8 cellular contexts compared by ENCODE assay signal in genomic region chr12:49061916-49062315, GRCh38. TPM values are rescaled to one million over a fixed set of nuclear protein-coding genes. Genes with fewer than 3 reads are reported as not detected.
DNase-seq lines count a peak whose midpoint lies in the region; ATAC-seq and TF ChIP-seq lines count a peak whose summit lies in the region.
"Not testable (repeated sequence)": the region's sequence is repeated elsewhere in the genome, so short reads cannot be mapped to it uniquely, and the experiment has no call there.

No MANE protein-coding gene starts in this region.

- H3K4me2 ChIP-seq in BLaER1 treated with 17β-estradiol and CSF1 and Interleukin-3, amounts not matched to agents 10 nM and 100 nM = peak overlapping the region; percentile 87 to 99 (median 95); a peak in 21 of 22 replicates
- peak overlapping the region; percentile 100 for H3K4me2 ChIP-seq in PC-9

- CTCF ChIA-PET in PC-9 (lab: Charles Lee) = not testable (repeated sequence)
- CTCF ChIA-PET in activated CD8-positive, alpha-beta T cell treated with anti-CD3 and anti-CD28 coated beads for 36 hours (lab: Charles Lee) = interaction anchor here (2.8 to 7.5 kb wide), 6 partner anchors 12 to 69 kb away, joined by 17 to 220 read pairs (median 41); partner anchors contain the start of genes DHH and TUBA1B

- DNase-seq in HFFc6; PC-9; activated CD8-positive, alpha-beta T cell treated with anti-CD3 and anti-CD28 coated beads for 36 hours; activated naive CD8-positive, alpha-beta T cell treated with anti-CD3 and anti-CD28 coated beads, Interleukin-2, amount 10 ng/mL, durations not matched to agents 7 days and 5 days; nephron progenitor cell; stimulated activated naive CD8-positive, alpha-beta T cell treated with anti-CD3 and anti-CD28 coated beads, Interleukin-15, amount 100 ng/mL, for 72 hours: not testable (repeated sequence)
- peak; percentile 26 for DNase-seq in cardiac septum (ENCODE audit: low spot score)

- peaks cover 19 to 32% (median 29%) of the 10 kb centered on the region in 11 experiments; a peak in 20 of 22 replicates for H4K20me1 ChIP-seq in BLaER1 treated with 17β-estradiol and CSF1 and Interleukin-3, amounts not matched to agents 10 nM and 100 nM
- peaks cover 22% of the 10 kb centered on the region for H4K20me1 ChIP-seq in PC-9 (ENCODE audit: insufficient read depth)

- H3K4me3 Mint-ChIP-seq in HFFc6 (peak overlapping the region; percentile 97; the same call in 1 of the 2 replicates), nephron progenitor cell (peak overlapping the region; percentile 94)
- H3K4me3 Mint-ChIP-seq in activated CD8-positive, alpha-beta T cell treated with anti-CD3 and anti-CD28 coated beads for 36 hours = peak overlapping the region; percentile 96
- H3K4me3 Mint-ChIP-seq in activated naive CD8-positive, alpha-beta T cell treated with anti-CD3 and anti-CD28 coated beads, Interleukin-2, amount 10 ng/mL, durations not matched to agents 7 days and 5 days = peak overlapping the region; percentile 9
- H3K4me3 Mint-ChIP-seq in stimulated activated naive CD8-positive, alpha-beta T cell treated with anti-CD3 and anti-CD28 coated beads, Interleukin-15, amount 100 ng/mL, for 72 hours = peak overlapping the region; percentile 30 to 89

- not testable (repeated sequence) for H3K36me3 ChIP-seq in BLaER1 treated with 17β-estradiol and CSF1 and Interleukin-3, amounts not matched to agents 10 nM and 100 nM; PC-9 (ENCODE audit: low read depth)

- H3K4me1 Mint-ChIP-seq in HFFc6 (ENCODE audit: low read depth) (peaks cover 37% of the 10 kb centered on the region), nephron progenitor cell (peaks cover 37% of the 10 kb centered on the region)
- peaks cover 25% of the 10 kb centered on the region for H3K4me1 Mint-ChIP-seq in activated CD8-positive, alpha-beta T cell treated with anti-CD3 and anti-CD28 coated beads for 36 hours (ENCODE audit: low read depth)
- H3K4me1 Mint-ChIP-seq in activated naive CD8-positive, alpha-beta T cell treated with anti-CD3 and anti-CD28 coated beads, Interleukin-2, amount 10 ng/mL, durations not matched to agents 7 days and 5 days = peaks cover 31% of the 10 kb centered on the region
- peaks cover 44% of the 10 kb centered on the region for H3K4me1 Mint-ChIP-seq in stimulated activated naive CD8-positive, alpha-beta T cell treated with anti-CD3 and anti-CD28 coated beads, Interleukin-15, amount 100 ng/mL, for 72 hours

- peaks cover 15 to 30% (median 20%) of the 10 kb centered on the region in 10 experiments for H3K4me1 ChIP-seq in BLaER1 treated with 17β-estradiol and CSF1 and Interleukin-3, amounts not matched to agents 10 nM and 100 nM
- H3K4me1 ChIP-seq in PC-9 (replicated peaks; ENCODE audit: insufficient read depth) = peaks cover 25% of the 10 kb centered on the region

- H2AFZ ChIP-seq in PC-9 = not testable (repeated sequence)

- H3K9me3 ChIP-seq in BLaER1 treated with 17β-estradiol and CSF1 and Interleukin-3, amounts not matched to agents 10 nM and 100 nM (replicated peaks in 1 of 11); PC-9 (ENCODE audit: insufficient read depth, low read depth): not testable (repeated sequence)

- H3K79me2 ChIP-seq in PC-9 (ENCODE audit: low read depth) = peaks cover 42% of the 10 kb centered on the region

- H3K9me3 Mint-ChIP-seq in HFFc6; activated CD8-positive, alpha-beta T cell treated with anti-CD3 and anti-CD28 coated beads for 36 hours; activated naive CD8-positive, alpha-beta T cell treated with anti-CD3 and anti-CD28 coated beads, Interleukin-2, amount 10 ng/mL, durations not matched to agents 7 days and 5 days; nephron progenitor cell; stimulated activated naive CD8-positive, alpha-beta T cell treated with anti-CD3 and anti-CD28 coated beads, Interleukin-15, amount 100 ng/mL, for 72 hours: not testable (repeated sequence)

- not testable (repeated sequence) for H3F3A ChIP-seq in PC-9 (ENCODE audit: insufficient read depth, low read depth)

- H3K9ac ChIP-seq in BLaER1 treated with 17β-estradiol and CSF1 and Interleukin-3, amounts not matched to agents 10 nM and 100 nM = peak overlapping the region in 6 of 11 experiments; percentile 99 to 100 (median 99); a peak in 9 of 22 replicates

- not testable (repeated sequence) for H3K9me2 ChIP-seq in PC-9 (ENCODE audit: insufficient read depth)

- intact Hi-C loops in PC-9 (cut with micrococcal nuclease; ENCODE audit: unreplicated experiment) (loop anchor here (5.0 to 10.0 kb wide), 2 partner anchors 203 to 280 kb away; partner anchors contain the start of gene TUBA1C), cardiac septum (cut with DNase I) (loop anchor here (2.0 kb wide), 1 partner anchor 69 kb away; the partner anchor contains the start of gene TUBA1B)
- intact Hi-C loops in activated CD8-positive, alpha-beta T cell treated with anti-CD3 and anti-CD28 coated beads for 36 hours (cut with micrococcal nuclease) = not testable (repeated sequence)

- POLR2A ChIA-PET in PC-9 (lab: Charles Lee; ENCODE audit: unreplicated experiment); activated naive CD8-positive, alpha-beta T cell treated with anti-CD3 and anti-CD28 coated beads, Interleukin-2, amount 10 ng/mL, durations not matched to agents 7 days and 5 days (lab: Charles Lee): not testable (repeated sequence)
- POLR2A ChIA-PET in activated CD8-positive, alpha-beta T cell treated with anti-CD3 and anti-CD28 coated beads for 36 hours (lab: Charles Lee) = interaction anchor here (0.8 kb wide), 1 partner anchor 26 kb away, joined by 3 read pairs; no protein-coding TSS in a partner anchor

- not testable (repeated sequence) for H3K27me3 Mint-ChIP-seq in HFFc6 (ENCODE audit: insufficient read depth); activated CD8-positive, alpha-beta T cell treated with anti-CD3 and anti-CD28 coated beads for 36 hours; activated naive CD8-positive, alpha-beta T cell treated with anti-CD3 and anti-CD28 coated beads, Interleukin-2, amount 10 ng/mL, durations not matched to agents 7 days and 5 days; nephron progenitor cell (ENCODE audit: low read depth, poor library complexity); stimulated activated naive CD8-positive, alpha-beta T cell treated with anti-CD3 and anti-CD28 coated beads, Interleukin-15, amount 100 ng/mL, for 72 hours

- ATAC-seq in activated CD8-positive, alpha-beta T cell treated with anti-CD3 and anti-CD28 coated beads for 36 hours; activated naive CD8-positive, alpha-beta T cell treated with anti-CD3 and anti-CD28 coated beads, Interleukin-2, amount 10 ng/mL, durations not matched to agents 7 days and 5 days (ENCODE audit: low read depth); stimulated activated naive CD8-positive, alpha-beta T cell treated with anti-CD3 and anti-CD28 coated beads, Interleukin-15, amount 100 ng/mL, for 72 hours: not testable (repeated sequence)

- not testable (repeated sequence) for H3K27me3 ChIP-seq in BLaER1 treated with 17β-estradiol and CSF1 and Interleukin-3, amounts not matched to agents 10 nM and 100 nM; PC-9 (ENCODE audit: insufficient read depth, low read depth)

- not testable (repeated sequence) for TF ChIP-seq CTCF in HFFc6 (IDR thresholded peaks at IDR 0.05); PC-9 (conservative IDR thresholded peaks at IDR 0.05); activated CD8-positive, alpha-beta T cell treated with anti-CD3 and anti-CD28 coated beads for 36 hours (IDR thresholded peaks at IDR 0.05); nephron progenitor cell (IDR thresholded peaks at IDR 0.05)

- H3K4me3 ChIP-seq in BLaER1 treated with 17β-estradiol and CSF1 and Interleukin-3, amounts not matched to agents 10 nM and 100 nM = peak overlapping the region in 4 of 10 experiments; percentile 91 to 100 (median 98); a peak in 5 of 20 replicates
- H3K4me3 ChIP-seq in PC-9 = peak overlapping the region; percentile 87; the same call in 1 of the 2 replicates

- BruUV-seq in PC-9 (replicated peaks; lab: Mats Ljungman, UMichigan) = not testable (repeated sequence)

- not testable (repeated sequence) for H3K27ac Mint-ChIP-seq in HFFc6; activated CD8-positive, alpha-beta T cell treated with anti-CD3 and anti-CD28 coated beads for 36 hours; activated naive CD8-positive, alpha-beta T cell treated with anti-CD3 and anti-CD28 coated beads, Interleukin-2, amount 10 ng/mL, durations not matched to agents 7 days and 5 days; nephron progenitor cell; stimulated activated naive CD8-positive, alpha-beta T cell treated with anti-CD3 and anti-CD28 coated beads, Interleukin-15, amount 100 ng/mL, for 72 hours

- H3K27ac ChIP-seq in BLaER1 treated with 17β-estradiol and CSF1 and Interleukin-3, amounts not matched to agents 10 nM and 100 nM; PC-9: not testable (repeated sequence)

- peaks cover 11% of the 10 kb centered on the region; the same call in 1 of the 2 replicates for H3K36me3 Mint-ChIP-seq in HFFc6 (ENCODE audit: low read depth)
- peaks cover 27% of the 10 kb centered on the region for H3K36me3 Mint-ChIP-seq in activated CD8-positive, alpha-beta T cell treated with anti-CD3 and anti-CD28 coated beads for 36 hours (ENCODE audit: low read depth)
- not testable (repeated sequence) for H3K36me3 Mint-ChIP-seq in activated naive CD8-positive, alpha-beta T cell treated with anti-CD3 and anti-CD28 coated beads, Interleukin-2, amount 10 ng/mL, durations not matched to agents 7 days and 5 days; nephron progenitor cell (ENCODE audit: low read depth)

RNA-seq across cellular contexts. Expression of gene KMT2D, which starts 1.3 kb away (rescaled TPM):
- 10 to 100 TPM; 43.9 to 66.6 (median 48.4) TPM for total RNA-seq in HFFc6 (2021; fragmentation: NEBNext Ultra II Directional; extraction: Animal tissue kit (Norgen Biotek cat#: 25700))
- total RNA-seq in PC-9 (2021) (94.0 and 97.9 TPM in 2 replicates), cardiac septum (63.8 TPM)
- 10 to 100 TPM; 57.5 to 62.3 TPM for total RNA-seq in activated CD8-positive, alpha-beta T cell treated with anti-CD3 and anti-CD28 coated beads for 36 hours
- total RNA-seq in activated naive CD8-positive, alpha-beta T cell treated with anti-CD3 and anti-CD28 coated beads, Interleukin-2, amount 10 ng/mL, durations not matched to agents 7 days and 5 days = 100 to 1,000 TPM; 123 to 129 TPM

RNA-seq across cellular contexts. Expression of gene RHEBL1, which starts 7.9 kb away (rescaled TPM):
- total RNA-seq in HFFc6 (2021; fragmentation: NEBNext Ultra II Directional; extraction: Animal tissue kit (Norgen Biotek cat#: 25700)) = 1 to 10 TPM in 1 of 6 experiments, under 1 TPM in 5; 0.60 to 1.6 (median 0.86) TPM
- total RNA-seq in PC-9 (2021) (2.9 and 3.4 TPM in 2 replicates), cardiac septum (0.38 TPM)
- total RNA-seq in activated CD8-positive, alpha-beta T cell treated with anti-CD3 and anti-CD28 coated beads for 36 hours = 10 to 100 TPM; 18.5 to 19.8 TPM
- total RNA-seq in activated naive CD8-positive, alpha-beta T cell treated with anti-CD3 and anti-CD28 coated beads, Interleukin-2, amount 10 ng/mL, durations not matched to agents 7 days and 5 days = 1 to 10 TPM; 8.0 to 9.7 TPM

RNA-seq across cellular contexts. Expression of gene DHH, which starts 32.7 kb away (rescaled TPM):
- total RNA-seq in HFFc6 (2021; fragmentation: NEBNext Ultra II Directional; extraction: Animal tissue kit (Norgen Biotek cat#: 25700)) = under 1 TPM in 1 of 6 experiments, not detected in 5; 0.07 TPM
- total RNA-seq in PC-9 (2021) = 0.13 and 0.28 TPM in 2 replicates
- under 1 TPM in 1 of 2 experiments, not detected in 1; 0.14 TPM for total RNA-seq in activated CD8-positive, alpha-beta T cell treated with anti-CD3 and anti-CD28 coated beads for 36 hours
- total RNA-seq in activated naive CD8-positive, alpha-beta T cell treated with anti-CD3 and anti-CD28 coated beads, Interleukin-2, amount 10 ng/mL, durations not matched to agents 7 days and 5 days = under 1 TPM; 0.11 to 0.25 TPM
- total RNA-seq in cardiac septum = 1.6 TPM

RNA-seq across cellular contexts. Expression of gene PRKAG1, which starts 43.3 kb away (rescaled TPM):
- total RNA-seq in HFFc6 (2021; fragmentation: NEBNext Ultra II Directional; extraction: Animal tissue kit (Norgen Biotek cat#: 25700)) = 10 to 100 TPM; 79.0 to 92.0 (median 83.3) TPM
- total RNA-seq in PC-9 (2021) = 48.8 and 53.6 TPM in 2 replicates
- 10 to 100 TPM; 43.3 to 47.3 TPM for total RNA-seq in activated CD8-positive, alpha-beta T cell treated with anti-CD3 and anti-CD28 coated beads for 36 hours
- total RNA-seq in activated naive CD8-positive, alpha-beta T cell treated with anti-CD3 and anti-CD28 coated beads, Interleukin-2, amount 10 ng/mL, durations not matched to agents 7 days and 5 days = 10 to 100 TPM; 50.0 to 56.6 TPM
- total RNA-seq in cardiac septum = 80.4 TPM

RNA-seq across cellular contexts. Expression of gene LMBR1L, which starts 48.7 kb away (rescaled TPM):
- 10 to 100 TPM; 23.0 to 31.0 (median 26.2) TPM for total RNA-seq in HFFc6 (2021; fragmentation: NEBNext Ultra II Directional; extraction: Animal tissue kit (Norgen Biotek cat#: 25700))
- total RNA-seq in PC-9 (2021) (53.9 and 63.3 TPM in 2 replicates), cardiac septum (33.3 TPM)
- total RNA-seq in activated CD8-positive, alpha-beta T cell treated with anti-CD3 and anti-CD28 coated beads for 36 hours = 10 to 100 TPM; 43.5 to 50.9 TPM
- total RNA-seq in activated naive CD8-positive, alpha-beta T cell treated with anti-CD3 and anti-CD28 coated beads, Interleukin-2, amount 10 ng/mL, durations not matched to agents 7 days and 5 days = 100 to 1,000 TPM; 111 to 112 TPM

Comparison
In these comparisons a context has a peak if more than half of its experiments do, and no peak if none do; other contexts are left out.
1. H3K4me3 Mint-ChIP-seq: peak in every context shown above with its lines; median percentile 97 in HFFc6; 96 in activated CD8-positive, alpha-beta T cell treated with anti-CD3 and anti-CD28 coated beads for 36 hours; 94 in nephron progenitor cell; 60 in stimulated activated naive CD8-positive, alpha-beta T cell treated with anti-CD3 and anti-CD28 coated beads, Interleukin-15, amount 100 ng/mL, for 72 hours; 9 in activated naive CD8-positive, alpha-beta T cell treated with anti-CD3 and anti-CD28 coated beads, Interleukin-2, amount 10 ng/mL, durations not matched to agents 7 days and 5 days.